ENCODE assay signal across 8 cellular contexts in the genomic region with DNA sequence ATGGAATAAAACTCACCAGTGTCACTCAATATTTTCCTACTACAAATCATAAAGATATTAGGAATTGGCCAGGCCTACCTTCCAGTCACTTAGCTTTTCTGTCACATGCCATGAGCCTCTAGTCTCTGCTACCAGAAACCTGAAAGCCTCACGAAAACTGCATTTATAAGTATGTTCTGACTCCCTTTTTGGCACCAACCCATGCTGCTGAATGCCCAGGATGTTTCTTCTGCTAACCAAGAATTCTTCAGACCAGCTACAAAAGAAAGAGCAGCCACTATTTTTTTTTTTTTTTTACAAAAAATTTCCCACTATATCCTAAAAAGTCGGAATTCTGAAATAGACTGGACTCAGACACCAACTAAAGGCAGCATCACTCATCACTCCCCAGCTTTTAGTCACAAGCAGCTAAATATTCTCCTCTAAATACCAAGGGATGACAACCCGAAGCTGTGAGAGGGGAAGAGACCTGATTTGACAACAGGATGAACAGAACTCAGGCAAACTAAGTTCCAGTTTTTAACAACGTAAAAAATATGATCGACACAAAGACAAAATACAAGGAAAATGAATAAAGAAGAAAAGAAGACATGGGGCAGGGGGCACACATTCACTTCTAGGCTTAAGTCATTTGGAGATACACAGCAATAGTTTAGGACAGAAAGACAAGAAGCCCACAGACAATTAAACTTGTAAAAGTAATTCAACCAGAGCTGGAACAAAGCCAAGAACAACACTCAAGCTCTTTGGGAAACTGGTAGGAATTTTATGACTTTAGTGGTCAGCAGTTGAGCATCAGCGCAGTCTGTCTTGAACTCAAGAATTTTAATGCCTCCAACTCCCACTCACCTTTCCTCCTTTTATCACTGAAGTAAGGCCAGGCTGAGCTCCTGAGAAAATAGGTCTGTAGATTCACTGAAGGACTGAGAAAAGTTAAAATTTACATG. TPM values are rescaled to one million over a fixed set of nuclear protein-coding genes. Genes with fewer than 3 reads are reported as not detected.
DNase-seq lines count a peak whose midpoint lies in the region; ATAC-seq and TF ChIP-seq lines count a peak whose summit lies in the region.

No MANE protein-coding gene starts in this region.

- H3K27me3 Mint-ChIP-seq in activated T-cell treated with anti-CD3 and anti-CD28 coated beads, Interleukin-2, amount 50 U/mL, for 4 hours (ENCODE audit: low read depth) = no peaks in the 10 kb centered on the region
- peaks cover 0 to 3% (median 0%) of the 10 kb centered on the region in 5 donors for H3K27me3 Mint-ChIP-seq in naive thymus-derived CD4-positive, alpha-beta T cell

- peak overlapping the region; percentile 93 for H3K4me3 Mint-ChIP-seq in activated T-cell treated with anti-CD3 and anti-CD28 coated beads, Interleukin-2, amount 50 U/mL, for 4 hours
- peak overlapping the region; percentile 82 to 100 (median 97) for H3K4me3 Mint-ChIP-seq in naive thymus-derived CD4-positive, alpha-beta T cell

- H3K27ac Mint-ChIP-seq in naive thymus-derived CD4-positive, alpha-beta T cell = peak overlapping the region; percentile 94 to 100 (median 96)

- H3K9me3 ChIP-seq in naive thymus-derived CD4-positive, alpha-beta T cell (ENCODE audit: control insufficient read depth in 2 of 3, low read length in 3 of 3) = no peaks in the 10 kb centered on the region

- no peaks in the 10 kb centered on the region for H3K9me3 Mint-ChIP-seq in activated T-cell treated with anti-CD3 and anti-CD28 coated beads, Interleukin-2, amount 50 U/mL, for 4 hours
- peaks cover 0 to 5% (median 0%) of the 10 kb centered on the region in 11 donors for H3K9me3 Mint-ChIP-seq in naive thymus-derived CD4-positive, alpha-beta T cell

- intact Hi-C loops in naive thymus-derived CD4-positive, alpha-beta T cell (cut with micrococcal nuclease) = loop anchor here (1.0 to 10.0 kb wide), 10 partner anchors 31 to 1248 kb away; partner anchors contain the start of genes AIM2 (in 1 of the 2), APOA2 (in 1 of the 2), DUSP23 (in 1 of the 2) and PEA15 (in 1 of the 2)

- H3K4me3 ChIP-seq in coronary artery = peak overlapping the region; percentile 99
- peak overlapping the region; percentile 66 for H3K4me3 ChIP-seq in naive thymus-derived CD4-positive, alpha-beta T cell (ENCODE audit: low read length)

- no peaks in the 10 kb centered on the region for H3K27me3 ChIP-seq in naive thymus-derived CD4-positive, alpha-beta T cell (ENCODE audit: control insufficient read depth in 2 of 2, insufficient read depth in 2 of 2, low read length in 2 of 2)

- H3K4me1 Mint-ChIP-seq in activated T-cell treated with anti-CD3 and anti-CD28 coated beads, Interleukin-2, amount 50 U/mL, for 4 hours (ENCODE audit: low read depth) = peaks cover 58% of the 10 kb centered on the region
- H3K4me1 Mint-ChIP-seq in naive thymus-derived CD4-positive, alpha-beta T cell = peaks cover 23 to 71% (median 50%) of the 10 kb centered on the region in 7 donors

- peak overlapping the region; percentile 99 for H3K27ac ChIP-seq in coronary artery
- peak overlapping the region; percentile 93 for H3K27ac ChIP-seq in naive thymus-derived CD4-positive, alpha-beta T cell (ENCODE audit: low read depth, low read length)

- no peak for DNase-seq in activated T-cell treated with anti-CD3 and anti-CD28 coated beads, Interleukin-2, amount 50 U/mL, for 4 hours
- no peak for DNase-seq in activated T-cell treated with anti-CD3 and anti-CD28 coated beads, Interleukin-2, amount 50 U/mL, for 1 hour
- DNase-seq in NCI-H774 (lab: John Stamatoyannopoulos, UW) (peak; percentile 7), coronary artery (ENCODE audit: low spot score) (no peak), cerebellar nuclear complex (lab: John Stamatoyannopoulos, UW) (no peak), epidermal melanocyte (ENCODE audit: insufficient read length, low spot score) (no peak)
- DNase-seq in naive thymus-derived CD4-positive, alpha-beta T cell = peak in 1 of 9 donors; percentile 3

- H3K36me3 ChIP-seq in naive thymus-derived CD4-positive, alpha-beta T cell (ENCODE audit: control insufficient read depth in 2 of 3, insufficient read depth in 3 of 3, low read length in 3 of 3) = peaks cover 0 to 6% (median 0%) of the 10 kb centered on the region in 3 experiments

- TF ChIP-seq CTCF in coronary artery (IDR thresholded peaks at IDR 0.05) = no peak

- CTCF ChIA-PET in naive thymus-derived CD4-positive, alpha-beta T cell (lab: Charles Lee) = interaction anchor here (1.3 to 2.5 kb wide), 3 partner anchors 9 to 65 kb away, joined by 3 to 17 read pairs (median 8); no protein-coding TSS in a partner anchor

- POLR2A ChIA-PET in naive thymus-derived CD4-positive, alpha-beta T cell (lab: Charles Lee) = interaction anchor here (0.6 to 7.6 kb wide), 14 partner anchors 10 to 164 kb away, joined by 3 to 99 read pairs (median 6); partner anchors contain the start of genes COPA, IGSF8, NCSTN and PEA15

- peaks cover 22 to 29% of the 10 kb centered on the region in 2 donors for H3K4me1 ChIP-seq in naive thymus-derived CD4-positive, alpha-beta T cell (ENCODE audit: control insufficient read depth in 2 of 2, insufficient read depth in 2 of 2, low read length in 2 of 2)

- H3K36me3 Mint-ChIP-seq in activated T-cell treated with anti-CD3 and anti-CD28 coated beads, Interleukin-2, amount 50 U/mL, for 4 hours (ENCODE audit: insufficient read depth) = peaks cover 14% of the 10 kb centered on the region
- peaks cover 0 to 14% (median 4%) of the 10 kb centered on the region in 5 donors for H3K36me3 Mint-ChIP-seq in naive thymus-derived CD4-positive, alpha-beta T cell

- ATAC-seq in activated T-cell treated with anti-CD3 and anti-CD28 coated beads, Interleukin-2, amount 50 U/mL, for 4 hours = no peak
- no peak for ATAC-seq in naive thymus-derived CD4-positive, alpha-beta T cell
- ATAC-seq in HG03521 (IDR thresholded peaks at IDR 0.05; ENCODE audit: unreplicated experiment) = no peak

RNA-seq across cellular contexts. Expression of gene DCAF8, which starts 1.6 kb away (rescaled TPM):
- total RNA-seq in activated T-cell treated with anti-CD3 and anti-CD28 coated beads, Interleukin-2, amount 50 U/mL, for 4 hours = 10 to 100 TPM; 64.4 to 68.4 (median 65.0) TPM
- 100 to 1,000 TPM; 115 to 226 (median 176) TPM for total RNA-seq in naive thymus-derived CD4-positive, alpha-beta T cell
- 10 to 100 TPM; 45.6 to 49.8 TPM for polyA plus RNA-seq in naive thymus-derived CD4-positive, alpha-beta T cell

RNA-seq across cellular contexts. Expression of gene PEX19, which starts 24.2 kb away (rescaled TPM):
- total RNA-seq in activated T-cell treated with anti-CD3 and anti-CD28 coated beads, Interleukin-2, amount 50 U/mL, for 4 hours = 10 to 100 TPM; 55.1 to 64.3 (median 57.9) TPM
- total RNA-seq in naive thymus-derived CD4-positive, alpha-beta T cell = 10 to 100 TPM; 37.9 to 66.1 (median 49.2) TPM
- polyA plus RNA-seq in naive thymus-derived CD4-positive, alpha-beta T cell = 10 to 100 TPM; 55.6 to 56.4 TPM

RNA-seq across cellular contexts. Expression of gene PEA15, which starts 55.5 kb away (rescaled TPM):
- 10 to 100 TPM; 83.2 to 99.6 (median 83.7) TPM for total RNA-seq in activated T-cell treated with anti-CD3 and anti-CD28 coated beads, Interleukin-2, amount 50 U/mL, for 4 hours
- 10 to 100 TPM; 11.5 to 38.6 (median 13.4) TPM for total RNA-seq in naive thymus-derived CD4-positive, alpha-beta T cell
- 1 to 10 TPM; 4.7 TPM for polyA plus RNA-seq in naive thymus-derived CD4-positive, alpha-beta T cell
